In genomic region chr13:110841846-110842245, GRCh38 we compare ENCODE assay signal across 31 cellular contexts.
DNase-seq lines count a peak whose midpoint lies in the region; ATAC-seq, FAIRE-seq and TF ChIP-seq lines count a peak whose summit lies in the region.
"Had no signal": no experiment of that assay in that cellular context is flagged by ENCODE, and none has a peak within 500 bp of the region (broad histone marks: within the 10 kb centered on the region; RNA-seq: fewer than 3 reads in every experiment).

No MANE protein-coding gene starts in this region.

- no peaks in the 10 kb centered on the region for H3K36me3 ChIP-seq in keratinocyte (ENCODE audit: control insufficient read depth in 2 of 2, extremely low read depth in 1 of 2, insufficient read depth in 2 of 2, low read length in 2 of 2)
- H3K36me3 ChIP-seq: MG63, right lobe of liver, thyroid gland had no signal

- peaks cover 13% of the 10 kb centered on the region for H3K4me1 ChIP-seq in keratinocyte (ENCODE audit: control insufficient read depth, extremely low read depth, insufficient read depth, low read length)
- H3K4me1 ChIP-seq: A549, right lobe of liver, thyroid gland had no signal

- DNase-seq in Daoy (ENCODE audit: low read depth), result peak; percentile 35
- DNase-seq in HTR-8/SVneo (ENCODE audit: insufficient read length, low spot score), result peak; percentile 10
- DNase-seq in T1000 (lab: John Stamatoyannopoulos, UW), result peak; percentile 41
- peak; percentile 9 for DNase-seq in keratinocyte (ENCODE audit: low read depth, low spot score)
- no peak for DNase-seq in C1 segment of cervical spinal cord (lab: John Stamatoyannopoulos, UW)
- no peak for DNase-seq in NCI-H1930 (lab: John Stamatoyannopoulos, UW)
- no peak for DNase-seq in globus pallidus (ENCODE audit: low spot score)
- DNase-seq: activated CD4-positive, alpha-beta memory T cell treated with anti-CD3 and anti-CD28 coated beads, Interleukin-2, amount 10 ng/mL, durations not matched to agents 7 days and 5 days; activated CD8-positive, alpha-beta memory T cell treated with anti-CD3 and anti-CD28 coated beads, Interleukin-2, amount 50 U/mL, for 4 hours; activated naive CD4-positive, alpha-beta T cell treated with anti-CD3 and anti-CD28 coated beads for 36 hours; AML-193; CD4-positive, alpha-beta T cell; DND-41; HCEC 1CT; MG63; midbrain; naive thymus-derived CD8-positive, alpha-beta T cell; NCI-H1105; NCI-H187; NCI-H524 treated with DMSO at 0.1 percent for 48 hours; OCI-M1; right lobe of liver; SHP77; stimulated activated CD4-positive, alpha-beta T cell treated with anti-CD3 and anti-CD28 coated beads, Interleukin-12 subunit alpha, Interleukin-12 subunit beta, amount 100 ng/mL, for 4 hours; stimulated activated CD4-positive, alpha-beta T cell treated with anti-CD3 and anti-CD28 coated beads, Interleukin-4, amount 100 ng/mL, for 1 hour; thyroid gland had no signal

- peak overlapping the region in 1 of 3 experiments; percentile 18 for H3K4me3 ChIP-seq in keratinocyte (ENCODE audit: control insufficient read depth in 2 of 3, extremely low read depth in 1 of 3, insufficient read depth in 2 of 3, low read depth in 1 of 3, low read length in 3 of 3)
- H3K4me3 ChIP-seq: A549, MG63, right lobe of liver, thyroid gland had no signal

- no peak for ATAC-seq in HG02759 (IDR thresholded peaks at IDR 0.05; ENCODE audit: unreplicated experiment)
- ATAC-seq: A549; naive thymus-derived CD8-positive, alpha-beta T cell; right lobe of liver had no signal

- H3K27ac ChIP-seq in keratinocyte (ENCODE audit: control insufficient read depth, insufficient read depth, low read length), result no peak overlapping the region
- H3K27ac ChIP-seq: A549, right lobe of liver, thyroid gland had no signal

- H3K9ac ChIP-seq in keratinocyte (ENCODE audit: control insufficient read depth, extremely low read depth, insufficient read depth, low read length), result no peak overlapping the region

- H3K9me3 ChIP-seq in keratinocyte (ENCODE audit: control insufficient read depth, low read depth, low read length), result peaks cover 3% of the 10 kb centered on the region
- H3K9me3 ChIP-seq: A549, MG63, right lobe of liver, thyroid gland had no signal

- FAIRE-seq in HTR-8/SVneo (lab: Jason Lieb, UNC) (no peak), keratinocyte (lab: Jason Lieb, UNC) (peak; percentile 91)
- FAIRE-seq: A549, D721Med, endometrium, islet of Langerhans had no signal

- H3K27me3 ChIP-seq in keratinocyte (ENCODE audit: control insufficient read depth, extremely low read depth, insufficient read depth, low read length), result peaks cover 5% of the 10 kb centered on the region
- H3K27me3 ChIP-seq: right lobe of liver, thyroid gland had no signal

- TF ChIP-seq CTCF in keratinocyte (optimal IDR thresholded peaks at IDR 0.05 in 1 of 3, IDR thresholded peaks at IDR 0.05 in 1 of 3, conservative IDR thresholded peaks at IDR 0.05 in 1 of 3; ENCODE audit: extremely low read depth in 1 of 3, insufficient read depth in 2 of 3, low read length in 3 of 3), result no peak

- no peaks in the 10 kb centered on the region for H3K9me1 ChIP-seq in keratinocyte (ENCODE audit: control insufficient read depth, extremely low read depth, insufficient read depth, low read length)

- H3K4me2 ChIP-seq in keratinocyte (ENCODE audit: control insufficient read depth, extremely low read depth, insufficient read depth, low read depth, low read length), result peak overlapping the region; percentile 41
- H3K4me2 ChIP-seq: A549 had no signal

- H2AFZ ChIP-seq in keratinocyte (ENCODE audit: control insufficient read depth, low read length), result no peak overlapping the region

- H3K79me2 ChIP-seq in keratinocyte (ENCODE audit: control insufficient read depth, insufficient read depth, low read length), result no peaks in the 10 kb centered on the region

- dilution Hi-C loops in keratinocyte (cut with MboI; ENCODE audit: extremely low pct_ligation_motif_present, low sequenced_read_pairs), result no loop called here

- no peaks in the 10 kb centered on the region for H4K20me1 ChIP-seq in keratinocyte (ENCODE audit: control insufficient read depth, extremely low read depth, insufficient read depth, low read length)

Comparison
In these comparisons a context has a peak if more than half of its experiments do, and no peak if none do; other contexts are left out.
1. DNase-seq: peak in Daoy (single experiment), HTR-8/SVneo (single experiment), T1000 (single experiment) and keratinocyte (single experiment); none in C1 segment of cervical spinal cord (0 of 14), NCI-H1930 (0 of 2) and globus pallidus (single experiment).